9 cellular contexts compared by ENCODE assay signal in genomic region chr15:70508561-70509281, GRCh38.
DNase-seq lines count a peak whose midpoint lies in the region; ATAC-seq and TF ChIP-seq lines count a peak whose summit lies in the region.
"Had no signal": no experiment of that assay in that cellular context is flagged by ENCODE, and none has a peak within 500 bp of the region (broad histone marks: within the 10 kb centered on the region; RNA-seq: fewer than 3 reads in every experiment).

No MANE protein-coding gene starts in this region.

- peak overlapping the region; percentile 52 for H3K27ac ChIP-seq in HUES48 (ENCODE audit: low read depth, low read length)

- no peak overlapping the region for H3K9ac ChIP-seq in HUES48 (ENCODE audit: low read depth, low read length)

- TF ChIP-seq CTCF in AG09309 (IDR thresholded peaks at IDR 0.05; ENCODE audit: control insufficient read depth, insufficient read depth, low read depth, low read length, missing control alignments) (peak; percentile 21), GM10266 (IDR thresholded peaks at IDR 0.05; ENCODE audit: control insufficient read depth, insufficient read depth, low read depth, missing control alignments) (no peak)

- H3K9me3 ChIP-seq in HUES48 (ENCODE audit: control insufficient read depth, insufficient read depth, low read length), result no peaks in the 10 kb centered on the region

- H3K9me3 Mint-ChIP-seq in activated T-helper 17 cell treated with anti-CD3 and anti-CD28 coated beads, Interleukin-2, amount 50 U/mL, for 72 hours, result peaks cover 9% of the 10 kb centered on the region

- H3K36me3 ChIP-seq in HUES48 (ENCODE audit: control insufficient read depth, insufficient read depth, low read length), result no peaks in the 10 kb centered on the region

- TF ChIP-seq POLR2A in erythroblast (IDR thresholded peaks at IDR 0.05; ENCODE audit: low read length), result no peak

- H3K27ac Mint-ChIP-seq in activated T-helper 17 cell treated with anti-CD3 and anti-CD28 coated beads, Interleukin-2, amount 50 U/mL, for 72 hours, result peak overlapping the region; percentile 81
- H3K27ac Mint-ChIP-seq: T-helper 17 cell had no signal

- peak; percentile 57 for DNase-seq in AG09309 (ENCODE audit: low read depth)
- DNase-seq in kidney tubule cell (ENCODE audit: low spot score), result peak; percentile 94
- no peak for DNase-seq in NOMO-1 (lab: John Stamatoyannopoulos, UW; ENCODE audit: unreplicated experiment in 2 of 2)
- DNase-seq in GM10266 (ENCODE audit: extremely low spot score), result no peak
- DNase-seq in iPS-NIHi11 (ENCODE audit: low spot score), result no peak
- DNase-seq in erythroblast (lab: John Stamatoyannopoulos, UW), result no peak
- DNase-seq: T-helper 17 cell had no signal

- H3K27me3 Mint-ChIP-seq in activated T-helper 17 cell treated with anti-CD3 and anti-CD28 coated beads, Interleukin-2, amount 50 U/mL, for 72 hours, result no peaks in the 10 kb centered on the region
- H3K27me3 Mint-ChIP-seq: T-helper 17 cell had no signal

- no peak overlapping the region for H3K4me3 ChIP-seq in AG09309 (ENCODE audit: control insufficient read depth, low read depth, low read length)
- H3K4me3 ChIP-seq in HUES48 (ENCODE audit: low read depth, low read length), result no peak overlapping the region

- H3K4me1 ChIP-seq in HUES48 (ENCODE audit: control insufficient read depth, insufficient read depth, low read length), result peaks cover 34% of the 10 kb centered on the region

- H3K4me3 Mint-ChIP-seq in activated T-helper 17 cell treated with anti-CD3 and anti-CD28 coated beads, Interleukin-2, amount 50 U/mL, for 72 hours, result peak overlapping the region; percentile 57
- H3K4me3 Mint-ChIP-seq: T-helper 17 cell had no signal

- peak; percentile 25 for ATAC-seq in activated T-helper 17 cell treated with anti-CD3 and anti-CD28 coated beads, Interleukin-2, amount 50 U/mL, for 72 hours (replicated peaks)

- H3K27me3 ChIP-seq in HUES48 (ENCODE audit: control insufficient read depth, insufficient read depth, low read length), result no peaks in the 10 kb centered on the region

- H3K36me3 Mint-ChIP-seq in activated T-helper 17 cell treated with anti-CD3 and anti-CD28 coated beads, Interleukin-2, amount 50 U/mL, for 72 hours (ENCODE audit: low read depth), result no peaks in the 10 kb centered on the region

- peaks cover 32% of the 10 kb centered on the region for H3K4me1 Mint-ChIP-seq in activated T-helper 17 cell treated with anti-CD3 and anti-CD28 coated beads, Interleukin-2, amount 50 U/mL, for 72 hours

Comparison
In these comparisons a context has a peak if more than half of its experiments do, and no peak if none do; other contexts are left out.
1. DNase-seq: peak in AG09309 (single experiment) and kidney tubule cell (single experiment); none in NOMO-1 (0 of 2), GM10266 (single experiment), iPS-NIHi11 (single experiment) and erythroblast (0 of 2).